In the genomic region with DNA sequence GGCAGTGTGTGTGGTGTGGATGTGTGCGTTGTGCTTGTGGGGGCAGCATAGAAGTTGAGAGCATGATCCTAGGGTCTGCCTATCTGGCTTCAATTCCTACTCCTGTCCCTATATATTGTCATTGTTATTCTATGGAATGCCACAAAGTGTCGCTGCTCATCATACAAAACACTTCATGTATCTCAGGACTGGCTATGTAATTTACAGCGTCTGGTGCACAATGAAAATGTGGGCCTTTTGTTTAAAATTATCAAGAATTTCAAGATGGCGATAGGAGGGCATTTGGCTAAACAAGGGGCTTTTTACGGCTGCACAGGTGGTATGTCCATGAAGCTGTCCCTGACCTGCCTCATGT, we compare ENCODE assay signal across 8 cellular contexts. TPM values are rescaled to one million over a fixed set of nuclear protein-coding genes. Genes with fewer than 3 reads are reported as not detected.
A peak's percentile ranks its signal among the peaks of the same experiment; 100 is the strongest.
DNase-seq lines count a peak whose midpoint lies in the region; ATAC-seq, FAIRE-seq and TF ChIP-seq lines count a peak whose summit lies in the region.

No MANE protein-coding gene starts in this region.

- no TSS peak for BruUV-seq in A673 (replicated peaks; lab: Mats Ljungman, UMichigan)

- intact Hi-C loops in A673 (cut with micrococcal nuclease; ENCODE audit: unreplicated experiment) (loop anchor here (1.0 to 2.0 kb wide), 3 partner anchors 46 to 103 kb away; no protein-coding TSS in a partner anchor), kidney (cut with DNase I) (no loop called here)

- DNase-seq in A673 (ENCODE audit: low spot score) (peak; percentile 75), Kasumi-1 (lab: John Stamatoyannopoulos, UW) (peak; percentile 79 to 90), kidney (no peak), retina (no peak), H7 (no peak)
- no peak for DNase-seq in activated CD4-positive, CD25-positive, alpha-beta regulatory T cell treated with anti-CD3 and anti-CD28 coated beads, Interleukin-2, amount 50 U/mL, for 72 hours

- H3K9me3 ChIP-seq in A673 (ENCODE audit: low read depth, low read length, poor library complexity, severe bottlenecking) (no peaks in the 10 kb centered on the region), kidney (ENCODE audit: control insufficient read depth in 1 of 2, low read length in 2 of 2) (no peaks in the 10 kb centered on the region)

- CTCF ChIA-PET in A673 (lab: Charles Lee): no interaction called here

- H3K4me3 ChIP-seq in A673 (ENCODE audit: low read depth, low read length, poor library complexity, severe bottlenecking): no peak overlapping the region
- H3K4me3 ChIP-seq in kidney (ENCODE audit: low read length in 2 of 2): no peak overlapping the region
- no peak overlapping the region for H3K4me3 ChIP-seq in H7 (ENCODE audit: insufficient read depth, low read depth, low read length)

- H3K27ac ChIP-seq in A673 (ENCODE audit: low read depth, low read length, poor library complexity, severe bottlenecking) (no peak overlapping the region), kidney (ENCODE audit: low read depth in 2 of 2, low read length in 2 of 2) (no peak overlapping the region)

- ATAC-seq in GM18870 (IDR thresholded peaks at IDR 0.05; ENCODE audit: unreplicated experiment) (peak; percentile 81), SK-N-SH treated with all-trans-retinoic acid at 6 μM for 48 hours (peak; percentile 80)

- H3K36me3 ChIP-seq in A673 (ENCODE audit: insufficient read depth, low read length, poor library complexity, severe bottlenecking) (no peaks in the 10 kb centered on the region), kidney (ENCODE audit: control insufficient read depth in 1 of 2, insufficient read depth in 2 of 2, low read length in 2 of 2) (no peaks in the 10 kb centered on the region), H7 (replicated peaks; ENCODE audit: control insufficient read depth, insufficient read depth, low read length) (no peaks in the 10 kb centered on the region)

- H3K27me3 ChIP-seq in A673 (replicated peaks; ENCODE audit: insufficient read depth, low read depth, low read length, poor library complexity): no peaks in the 10 kb centered on the region
- no peaks in the 10 kb centered on the region for H3K27me3 ChIP-seq in H7 (ENCODE audit: control insufficient read depth, insufficient read depth, low read length)

- H3K4me1 ChIP-seq in A673 (ENCODE audit: insufficient read depth, low read length, poor library complexity, severe bottlenecking): no peaks in the 10 kb centered on the region
- H3K4me1 ChIP-seq in kidney (ENCODE audit: control insufficient read depth in 1 of 2, insufficient read depth in 1 of 2, low read depth in 1 of 2, low read length in 2 of 2): no peaks in the 10 kb centered on the region

- TF ChIP-seq CTCF in A673 (conservative IDR thresholded peaks at IDR 0.05; ENCODE audit: low read depth, low read length): peak; percentile 68
- TF ChIP-seq CTCF in kidney (IDR thresholded peaks at IDR 0.05; ENCODE audit: borderline replicate concordance, extremely low read depth, insufficient read depth): no peak

- no peak overlapping the region for H3K9ac ChIP-seq in kidney (ENCODE audit: low read length in 2 of 2)

- POLR2A ChIA-PET in A673 (lab: Charles Lee; ENCODE audit: low non-redundant PET): no interaction called here

- no peak for FAIRE-seq in kidney (lab: Jason Lieb, UNC)

TF ChIP-seq in SK-N-SH treated with all-trans-retinoic acid at 6 μM for 48 hours, 23 proteins besides CTCF, POLR2A, EP300 and RAD21 (continues in another document):
- TF ChIP-seq RARB (CRISPR knock-in tag; IDR thresholded peaks at IDR 0.05) (no peak), ISL1 (CRISPR knock-in tag; IDR thresholded peaks at IDR 0.05) (no peak), ZFP3 (CRISPR knock-in tag; IDR thresholded peaks at IDR 0.05) (no peak), ZNF8 (CRISPR knock-in tag; IDR thresholded peaks at IDR 0.05) (no peak), GLIS3 (CRISPR knock-in tag; IDR thresholded peaks at IDR 0.05) (no peak), ZFP30 (CRISPR knock-in tag; IDR thresholded peaks at IDR 0.05) (no peak), BACH2 (CRISPR knock-in tag; IDR thresholded peaks at IDR 0.05; ENCODE audit: borderline replicate concordance) (no peak), PPARA (CRISPR knock-in tag; IDR thresholded peaks at IDR 0.05; ENCODE audit: borderline replicate concordance) (no peak), TCF4 (CRISPR knock-in tag; IDR thresholded peaks at IDR 0.05; ENCODE audit: borderline replicate concordance) (no peak), ZC3H10 (CRISPR knock-in tag; IDR thresholded peaks at IDR 0.05) (no peak), PATZ1 (CRISPR knock-in tag; IDR thresholded peaks at IDR 0.05; ENCODE audit: borderline replicate concordance) (no peak), ZNF565 (CRISPR knock-in tag; conservative IDR thresholded peaks at IDR 0.05; ENCODE audit: low read depth) (no peak)
- TF ChIP-seq, protein P1, sequence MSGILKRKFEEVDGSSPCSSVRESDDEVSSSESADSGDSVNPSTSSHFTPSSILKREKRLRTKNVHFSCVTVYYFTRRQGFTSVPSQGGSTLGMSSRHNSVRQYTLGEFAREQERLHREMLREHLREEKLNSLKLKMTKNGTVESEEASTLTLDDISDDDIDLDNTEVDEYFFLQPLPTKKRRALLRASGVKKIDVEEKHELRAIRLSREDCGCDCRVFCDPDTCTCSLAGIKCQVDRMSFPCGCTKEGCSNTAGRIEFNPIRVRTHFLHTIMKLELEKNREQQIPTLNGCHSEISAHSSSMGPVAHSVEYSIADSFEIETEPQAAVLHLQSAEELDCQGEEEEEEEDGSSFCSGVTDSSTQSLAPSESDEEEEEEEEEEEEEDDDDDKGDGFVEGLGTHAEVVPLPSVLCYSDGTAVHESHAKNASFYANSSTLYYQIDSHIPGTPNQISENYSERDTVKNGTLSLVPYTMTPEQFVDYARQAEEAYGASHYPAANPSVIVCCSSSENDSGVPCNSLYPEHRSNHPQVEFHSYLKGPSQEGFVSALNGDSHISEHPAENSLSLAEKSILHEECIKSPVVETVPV (CRISPR knock-in tag; IDR thresholded peaks at IDR 0.05): no peak
- TF ChIP-seq, protein P2, sequence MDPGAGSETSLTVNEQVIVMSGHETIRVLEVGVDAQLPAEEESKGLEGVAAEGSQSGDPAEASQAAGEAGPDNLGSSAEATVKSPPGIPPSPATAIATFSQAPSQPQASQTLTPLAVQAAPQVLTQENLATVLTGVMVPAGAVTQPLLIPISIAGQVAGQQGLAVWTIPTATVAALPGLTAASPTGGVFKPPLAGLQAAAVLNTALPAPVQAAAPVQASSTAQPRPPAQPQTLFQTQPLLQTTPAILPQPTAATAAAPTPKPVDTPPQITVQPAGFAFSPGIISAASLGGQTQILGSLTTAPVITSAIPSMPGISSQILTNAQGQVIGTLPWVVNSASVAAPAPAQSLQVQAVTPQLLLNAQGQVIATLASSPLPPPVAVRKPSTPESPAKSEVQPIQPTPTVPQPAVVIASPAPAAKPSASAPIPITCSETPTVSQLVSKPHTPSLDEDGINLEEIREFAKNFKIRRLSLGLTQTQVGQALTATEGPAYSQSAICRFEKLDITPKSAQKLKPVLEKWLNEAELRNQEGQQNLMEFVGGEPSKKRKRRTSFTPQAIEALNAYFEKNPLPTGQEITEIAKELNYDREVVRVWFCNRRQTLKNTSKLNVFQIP (CRISPR knock-in tag; IDR thresholded peaks at IDR 0.05; ENCODE audit: borderline replicate concordance, low read depth): no peak

RNA-seq across cellular contexts. Expression of gene SERPINB2, which starts 3.4 kb away (rescaled TPM):
- total RNA-seq in A673 (2021): 1.7 and 2.5 TPM in 2 replicates
- not detected for total RNA-seq in kidney
- polyA plus RNA-seq in kidney (ENCODE audit: insufficient read depth, low read depth, low replicate concordance): not detected
- total RNA-seq in H7 (2014; rRNA removed; shearing (Covaris generic)): not detected in 2 replicates

RNA-seq across cellular contexts. Expression of gene SERPINB10, which starts 16.8 kb away (rescaled TPM):
- total RNA-seq in A673 (2021): not detected in 2 replicates
- not detected for total RNA-seq in kidney
- polyA plus RNA-seq in kidney (ENCODE audit: insufficient read depth, low read depth, low replicate concordance): not detected
- not detected in 2 replicates for total RNA-seq in H7 (2014; rRNA removed; shearing (Covaris generic))

RNA-seq across cellular contexts. Expression of gene HMSD, which starts 58.2 kb away (rescaled TPM):
- total RNA-seq in A673 (2021) (31.6 and 58.1 TPM in 2 replicates), kidney (1.4 TPM)
- not detected for polyA plus RNA-seq in kidney (ENCODE audit: insufficient read depth, low read depth, low replicate concordance)
- 0.15 and 0.17 TPM in 2 replicates for total RNA-seq in H7 (2014; rRNA removed; shearing (Covaris generic))

Comparison
In these comparisons a context has a peak if more than half of its experiments do, and no peak if none do; other contexts are left out.
1. DNase-seq: peak in A673 (single experiment) and Kasumi-1 (2 of 2); none in activated CD4-positive, CD25-positive, alpha-beta regulatory T cell treated with anti-CD3 and anti-CD28 coated beads, Interleukin-2, amount 50 U/mL, for 72 hours (single experiment), kidney (single experiment), retina (single experiment) and H7 (single experiment).
2. RNA of gene HMSD, which starts 58.2 kb away (total RNA-seq): 31.6 to 58.1 TPM in A673; 1.4 TPM in kidney (single experiment) and 0.15 to 0.17 TPM in H7; every median in the first group is over 10 times any median in the second.